ENCODE assay signal across 1 cellular context in genomic region chr7:101442426-101443070, GRCh38.
TF ChIP-seq lines count a peak whose summit lies in the region.

No MANE protein-coding gene starts in this region.

TF ChIP-seq in HepG2, 621 proteins besides CTCF, POLR2A, EP300 and RAD21 (continued from another document):
- no peak for TF ChIP-seq MAX (IDR thresholded peaks at IDR 0.05)
- no peak for TF ChIP-seq HNF1B (CRISPR knock-in tag; IDR thresholded peaks at IDR 0.05)
TF ChIP-seq in HepG2: peak in this region for 1.
